Comparison of ENCODE assay signal across 19 cellular contexts in the genomic region with DNA sequence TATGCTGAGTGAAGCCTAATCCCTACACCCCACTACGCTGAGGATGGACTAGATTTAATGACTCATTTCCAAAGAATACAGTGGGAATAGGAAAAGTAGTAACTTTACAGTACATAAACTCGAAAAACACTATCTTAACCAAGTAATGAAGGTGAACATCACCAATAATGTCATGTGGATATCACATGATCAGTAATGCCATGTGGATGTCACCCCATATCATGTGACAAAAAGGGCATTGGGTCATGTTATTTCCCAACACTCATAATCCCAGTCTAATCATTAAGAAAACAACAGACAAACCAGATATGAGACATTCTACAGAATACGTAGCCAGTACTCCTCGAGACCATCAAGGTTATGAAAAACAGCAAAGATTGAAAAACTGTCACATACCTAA.
A peak's percentile ranks its signal among the peaks of the same experiment; 100 is the strongest.
DNase-seq lines count a peak whose midpoint lies in the region; ATAC-seq, FAIRE-seq and TF ChIP-seq lines count a peak whose summit lies in the region.
"Had no signal": no experiment of that assay in that cellular context is flagged by ENCODE, and none has a peak within 500 bp of the region (broad histone marks: within the 10 kb centered on the region; RNA-seq: fewer than 3 reads in every experiment).

No MANE protein-coding gene starts in this region.

- POLR2A ChIA-PET in GM12878 (lab: Charles Lee) = no interaction called here

- ATAC-seq in GM12878 = no peak
- no peak for ATAC-seq in GM21576 (IDR thresholded peaks at IDR 0.05; ENCODE audit: unreplicated experiment)
- ATAC-seq in HG02763 (IDR thresholded peaks at IDR 0.05; ENCODE audit: unreplicated experiment) = no peak
- ATAC-seq: CD8-positive, alpha-beta T cell; HCT116 had no signal

- intact Hi-C loops in GM12878 (cut with micrococcal nuclease; ENCODE audit: unreplicated experiment) = no loop called here

- no peaks in the 10 kb centered on the region for H3K9me3 ChIP-seq in GM12878 (replicated peaks; ENCODE audit: control insufficient read depth, insufficient read depth, low read length)
- H3K9me3 ChIP-seq: BLaER1 had no signal

- no peak overlapping the region for H3K4me3 ChIP-seq in GM12878
- no peak overlapping the region for H3K4me3 ChIP-seq in choroid plexus epithelial cell (ENCODE audit: low read depth, low read length)
- H3K4me3 ChIP-seq: BLaER1, GM23248 had no signal

- H3K4me1 ChIP-seq in GM12878 (ENCODE audit: control insufficient read depth, insufficient read depth, low read length) = no peaks in the 10 kb centered on the region
- H3K4me1 ChIP-seq: BLaER1 had no signal

- TF ChIP-seq RAD21 in GM12878 (IDR thresholded peaks at IDR 0.05; ENCODE audit: insufficient read depth, low read depth, low read length) = no peak

- TF ChIP-seq POLR2A in GM12878 (IDR thresholded peaks at IDR 0.05; ENCODE audit: low read depth, low read length) = no peak

- no peak overlapping the region for H3K9ac ChIP-seq in GM12878 (ENCODE audit: control insufficient read depth, insufficient read depth, low read length)
- H3K9ac ChIP-seq: BLaER1, GM23248 had no signal

- in situ Hi-C loops in GM12878 (cut with MboI) = no loop called here

- no peak overlapping the region for H2AFZ ChIP-seq in GM12878 (ENCODE audit: control insufficient read depth, low read depth, low read length)
- H2AFZ ChIP-seq: GM23248 had no signal

- no peaks in the 10 kb centered on the region for H3K79me2 ChIP-seq in GM12878 (ENCODE audit: control insufficient read depth, insufficient read depth, low read length)

- peak; percentile 44 for FAIRE-seq in D721Med (lab: Jason Lieb, UNC)
- FAIRE-seq in GM12878 (lab: Jason Lieb, UNC) = no peak
- FAIRE-seq: GM12892, H1 had no signal

- H3K36me3 ChIP-seq in GM12878 (ENCODE audit: control insufficient read depth in 2 of 2, insufficient read depth in 2 of 2, low read length in 1 of 2) = no peaks in the 10 kb centered on the region
- H3K36me3 ChIP-seq: BLaER1 had no signal

- CTCF ChIA-PET in GM12878 (lab: Yijun Ruan, JAX) = no interaction called here

- TF ChIP-seq CTCF in D721Med (IDR thresholded peaks at IDR 0.05; ENCODE audit: insufficient read depth, missing control alignments) (no peak), GM12878 (IDR thresholded peaks at IDR 0.05 in 2 of 3, conservative IDR thresholded peaks at IDR 0.05 in 1 of 3; ENCODE audit: control insufficient read depth in 2 of 3, extremely low read depth in 1 of 3, insufficient read depth in 1 of 3, low read depth in 3 of 3, low read length in 3 of 3) (no peak), choroid plexus epithelial cell (conservative IDR thresholded peaks at IDR 0.05; ENCODE audit: low read depth, low read length) (no peak)

- no peak overlapping the region for H3K4me2 ChIP-seq in GM12878 (ENCODE audit: control insufficient read depth, insufficient read depth)
- H3K4me2 ChIP-seq: BLaER1 had no signal

- SMC1A ChIA-PET in GM12878 (lab: Charles Lee; ENCODE audit: uncharacterized antibody, unreplicated experiment) = no interaction called here

- no peak for TF ChIP-seq EP300 in GM12878 (IDR thresholded peaks at IDR 0.05; ENCODE audit: borderline replicate concordance in 1 of 2, control insufficient read depth in 1 of 2, low read depth in 2 of 2, low read length in 2 of 2)

- RAD21 ChIA-PET in GM12878 (lab: Charles Lee; ENCODE audit: unreplicated experiment) = no interaction called here

- no peak for DNase-seq in D721Med (ENCODE audit: insufficient read length, low spot score)
- peak; percentile 4 for DNase-seq in HT1080 (ENCODE audit: low read depth)
- DNase-seq in GM12878 (ENCODE audit: low read depth, low spot score) = no peak
- DNase-seq in choroid plexus epithelial cell (ENCODE audit: low read depth) = peak; percentile 0
- DNase-seq in NOMO-1 treated with dmso at 0.1 percent for 144 hours (lab: John Stamatoyannopoulos, UW; ENCODE audit: unreplicated experiment) = no peak
- DNase-seq: CD4-positive, CD25-positive, alpha-beta regulatory T cell; CD8-positive, alpha-beta T cell; DMS53; DMS79 treated with DMSO at 0.1 percent for 48 hours; GF-D8; GM23248; H9 had no signal

- no peaks in the 10 kb centered on the region for H4K20me1 ChIP-seq in GM12878 (ENCODE audit: control insufficient read depth, insufficient read depth)
- H4K20me1 ChIP-seq: BLaER1 had no signal

- H3K27ac ChIP-seq in GM12878 (ENCODE audit: control insufficient read depth, insufficient read depth) = no peak overlapping the region
- H3K27ac ChIP-seq: BLaER1, C4-2B, GM23248 had no signal

- no TSS peak for BruUV-seq in GM12878 (replicated peaks; lab: Mats Ljungman, UMichigan)

- H3K27me3 ChIP-seq in GM12878 (replicated peaks in 1 of 2; ENCODE audit: control insufficient read depth in 2 of 2, insufficient read depth in 2 of 2, low read length in 1 of 2) = no peaks in the 10 kb centered on the region
- H3K27me3 ChIP-seq: BLaER1 had no signal

- whole genome bisulfite sequencing in GM12878 (ENCODE audit: insufficient coverage, insufficient replicate concordance, low lambda C conversion rate, missing lambda C conversion rate) = 1% methylated on average over 4 of the region's 4 CpGs

TF ChIP-seq in GM12878, 131 proteins besides CTCF, POLR2A, EP300 and RAD21:
- TF ChIP-seq RELA (IDR thresholded peaks at IDR 0.05; ENCODE audit: borderline replicate concordance, partially characterized antibody) (no peak), RAD51 (IDR thresholded peaks at IDR 0.05) (0 out of 2 replicates have a peak, but pooled peaks have one; percentile 18)
TF ChIP-seq in GM12878: peak in this region for 1.

Comparison
In these comparisons a context has a peak if more than half of its experiments do, and no peak if none do; other contexts are left out.
1. DNase-seq: peak in HT1080 (single experiment) and choroid plexus epithelial cell (single experiment); none in D721Med (single experiment), GM12878 (single experiment) and NOMO-1 treated with dmso at 0.1 percent for 144 hours (single experiment).